ENCODE assay signal across 1 cellular context in genomic region chr18:24051256-24051947, GRCh38.
TF ChIP-seq lines count a peak whose summit lies in the region.

No MANE protein-coding gene starts in this region.

TF ChIP-seq in HepG2, 621 proteins besides CTCF, POLR2A, EP300 and RAD21 (continued from another document and continues in another):
- TF ChIP-seq ARID4A (CRISPR knock-in tag; IDR thresholded peaks at IDR 0.05; ENCODE audit: borderline replicate concordance) (peak; percentile 37; the same call in 1 of the 2 replicates), ZNF607 (CRISPR knock-in tag; IDR thresholded peaks at IDR 0.05; ENCODE audit: borderline replicate concordance) (no peak), ZNF274 (CRISPR knock-in tag; IDR thresholded peaks at IDR 0.05) (no peak), SIX1 (CRISPR knock-in tag; IDR thresholded peaks at IDR 0.05; ENCODE audit: borderline replicate concordance) (no peak), ZSCAN30 (CRISPR knock-in tag; IDR thresholded peaks at IDR 0.05) (no peak), SNAPC5 (CRISPR knock-in tag; IDR thresholded peaks at IDR 0.05; ENCODE audit: borderline replicate concordance) (no peak), SMARCC2 (IDR thresholded peaks at IDR 0.05) (no peak), SKIL (CRISPR knock-in tag; IDR thresholded peaks at IDR 0.05; ENCODE audit: borderline replicate concordance) (peak; percentile 81), ZNF207 (IDR thresholded peaks at IDR 0.05; ENCODE audit: borderline replicate concordance) (no peak), ZC3H4 (CRISPR knock-in tag; IDR thresholded peaks at IDR 0.05; ENCODE audit: borderline replicate concordance) (no peak), HIVEP1 (CRISPR knock-in tag; IDR thresholded peaks at IDR 0.05) (no peak), ZNF276 (CRISPR knock-in tag; IDR thresholded peaks at IDR 0.05; ENCODE audit: low read depth) (no peak), TEF (CRISPR knock-in tag; IDR thresholded peaks at IDR 0.05) (no peak), MAZ (IDR thresholded peaks at IDR 0.05; ENCODE audit: borderline replicate concordance, low read depth, low read length) (no peak), MAZ (CRISPR knock-in tag; IDR thresholded peaks at IDR 0.05; ENCODE audit: low read depth) (no peak), ZNF747 (CRISPR knock-in tag; IDR thresholded peaks at IDR 0.05; ENCODE audit: borderline replicate concordance) (no peak), HINFP (CRISPR knock-in tag; IDR thresholded peaks at IDR 0.05; ENCODE audit: low read depth) (0 out of 2 replicates have a peak, but pooled peaks have one; percentile 80), ZFX (CRISPR knock-in tag; IDR thresholded peaks at IDR 0.05; ENCODE audit: low read depth) (peak; percentile 38), KDM3A (CRISPR knock-in tag; IDR thresholded peaks at IDR 0.05; ENCODE audit: low read depth) (no peak), PAWR (CRISPR knock-in tag; IDR thresholded peaks at IDR 0.05; ENCODE audit: borderline replicate concordance) (peak; percentile 66; the same call in 1 of the 2 replicates), ZNF605 (CRISPR knock-in tag; IDR thresholded peaks at IDR 0.05) (no peak), TERF1 (CRISPR knock-in tag; IDR thresholded peaks at IDR 0.05) (no peak), GLI4 (CRISPR knock-in tag; IDR thresholded peaks at IDR 0.05; ENCODE audit: borderline replicate concordance) (no peak), ASH2L (IDR thresholded peaks at IDR 0.05; ENCODE audit: insufficient read length, low read depth, low read length) (peak; percentile 93), JDP2 (CRISPR knock-in tag; IDR thresholded peaks at IDR 0.05; ENCODE audit: borderline replicate concordance) (no peak; the same call in 1 of the 2 replicates), ZNF781 (CRISPR knock-in tag; IDR thresholded peaks at IDR 0.05; ENCODE audit: borderline replicate concordance, not compliant biosample characterization) (no peak), SRF (IDR thresholded peaks at IDR 0.05; ENCODE audit: low read depth, low read length) (no peak), ZSCAN31 (CRISPR knock-in tag; IDR thresholded peaks at IDR 0.05; ENCODE audit: low read depth) (no peak), ZNF10 (CRISPR knock-in tag; IDR thresholded peaks at IDR 0.05; ENCODE audit: borderline replicate concordance, low read depth) (no peak), ZXDC (CRISPR knock-in tag; IDR thresholded peaks at IDR 0.05) (no peak), ZBTB4 (CRISPR knock-in tag; IDR thresholded peaks at IDR 0.05; ENCODE audit: borderline replicate concordance) (no peak), ATF7-NPFF (CRISPR knock-in tag; IDR thresholded peaks at IDR 0.05; ENCODE audit: low read depth) (no peak), GFI1 (CRISPR knock-in tag; IDR thresholded peaks at IDR 0.05; ENCODE audit: borderline replicate concordance) (0 out of 2 replicates have a peak, but pooled peaks have one; percentile 30), CCAR2 (optimal IDR thresholded peaks at IDR 0.05; ENCODE audit: low read depth, low read length) (peak; percentile 46), ZBTB46 (CRISPR knock-in tag; IDR thresholded peaks at IDR 0.05; ENCODE audit: borderline replicate concordance) (0 out of 2 replicates have a peak, but pooled peaks have one; percentile 82), ZNF709 (CRISPR knock-in tag; IDR thresholded peaks at IDR 0.05) (peak; percentile 27; the same call in 1 of the 2 replicates), MLLT10 (CRISPR knock-in tag; IDR thresholded peaks at IDR 0.05) (no peak), ZNF572 (CRISPR knock-in tag; IDR thresholded peaks at IDR 0.05) (no peak), ZNF350 (CRISPR knock-in tag; IDR thresholded peaks at IDR 0.05; ENCODE audit: borderline replicate concordance, low read depth) (peak; percentile 82; the same call in 1 of the 2 replicates), SKI (IDR thresholded peaks at IDR 0.05; ENCODE audit: partially characterized antibody) (peak; percentile 87)
